8 cellular contexts compared by ENCODE assay signal in genomic region chr7:152759655-152760383, GRCh38. TPM values are rescaled to one million over a fixed set of nuclear protein-coding genes. Genes with fewer than 3 reads are reported as not detected.
A peak's percentile ranks its signal among the peaks of the same experiment; 100 is the strongest.
DNase-seq lines count a peak whose midpoint lies in the region; ATAC-seq and TF ChIP-seq lines count a peak whose summit lies in the region.

Gene ACTR3B, plus strand, starts transcription at chr7:152759752. Its CDS starts 131 bp downstream, at chr7:152759883.

- H4K20me1 ChIP-seq in DOHH2 (ENCODE audit: control insufficient read depth, insufficient read depth, low read depth, low read length): peaks cover 6% of the 10 kb centered on the region; the same call in 1 of the 2 replicates

- H3K4me1 ChIP-seq in DOHH2 (ENCODE audit: control insufficient read depth, low read length) (peaks cover 22% of the 10 kb centered on the region), SJCRH30 (no peaks in the 10 kb centered on the region), gastroesophageal sphincter (peaks cover 0 to 17% (median 0%) of the 10 kb centered on the region in 3 donors)

- H3K27ac Mint-ChIP-seq in activated naive CD4-positive, alpha-beta T cell treated with anti-CD3 and anti-CD28 coated beads for 36 hours: peak within 1 kb of the TSS; percentile 90

- 0 out of 2 replicates have a peak within 1 kb of the TSS, but pooled peaks have one; percentile 5 for H3K27ac ChIP-seq in DOHH2 (ENCODE audit: low read depth, low read length)
- peak within 1 kb of the TSS; percentile 71 for H3K27ac ChIP-seq in SJCRH30
- peak within 1 kb of the TSS; percentile 91 to 97 (median 94) for H3K27ac ChIP-seq in gastroesophageal sphincter
- peak within 1 kb of the TSS; percentile 80 for H3K27ac ChIP-seq in substantia nigra (ENCODE audit: low read depth, low read length, poor library complexity, severe bottlenecking)

- WGBS in gastroesophageal sphincter (ENCODE audit: low coverage in 1 of 2), 2 donors: 0% methylated on average over 7 of the region's 92 CpGs; no CpG with 5 or more reads in 1 of the 2 donors

- DNase-seq in HuH-7 (ENCODE audit: low spot score) (peak; percentile 92), SJCRH30 (peak; percentile 89 to 93), nucleus accumbens (lab: John Stamatoyannopoulos, UW) (peak in 54 of 56 donors; percentile 32 to 90 (median 82)), substantia nigra (lab: John Stamatoyannopoulos, UW) (peak in 48 of 49 donors; percentile 13 to 91 (median 80))
- peak; percentile 91 for DNase-seq in activated naive CD4-positive, alpha-beta T cell treated with anti-CD3 and anti-CD28 coated beads for 36 hours

- H3K9me3 ChIP-seq in DOHH2 (ENCODE audit: control insufficient read depth, insufficient read depth, low read length) (no peaks in the 10 kb centered on the region), SJCRH30 (replicated peaks) (no peaks in the 10 kb centered on the region), gastroesophageal sphincter (no peaks in the 10 kb centered on the region)

- TF ChIP-seq EP300 in gastroesophageal sphincter (IDR thresholded peaks at IDR 0.05): no peak

- CTCF ChIA-PET in activated naive CD4-positive, alpha-beta T cell treated with anti-CD3 and anti-CD28 coated beads for 36 hours (lab: Charles Lee): no interaction called here

- no peaks in the 10 kb centered on the region for H3K36me3 Mint-ChIP-seq in activated naive CD4-positive, alpha-beta T cell treated with anti-CD3 and anti-CD28 coated beads for 36 hours (ENCODE audit: low read depth)

- no peaks in the 10 kb centered on the region for H3K9me3 Mint-ChIP-seq in activated naive CD4-positive, alpha-beta T cell treated with anti-CD3 and anti-CD28 coated beads for 36 hours

- H3F3A ChIP-seq in DOHH2 (ENCODE audit: control insufficient read depth, insufficient read depth): no peaks in the 10 kb centered on the region

- ATAC-seq in GM21447 (IDR thresholded peaks at IDR 0.05; ENCODE audit: unreplicated experiment): peak; percentile 76
- ATAC-seq in gastroesophageal sphincter: peak; percentile 95

- H3K36me3 ChIP-seq in DOHH2 (ENCODE audit: control insufficient read depth, low read length) (peaks cover 6% of the 10 kb centered on the region), SJCRH30 (no peaks in the 10 kb centered on the region), gastroesophageal sphincter (no peaks in the 10 kb centered on the region)

- intact Hi-C loops in activated naive CD4-positive, alpha-beta T cell treated with anti-CD3 and anti-CD28 coated beads for 36 hours (cut with micrococcal nuclease): loop anchor here (1.0 to 10.0 kb wide), 4 partner anchors 84 to 735 kb away; partner anchors contain the start of genes GALNT11 and XRCC2

- H3K4me3 ChIP-seq in DOHH2 (ENCODE audit: low read length) (peak within 1 kb of the TSS; percentile 75), SJCRH30 (peak within 1 kb of the TSS; percentile 99), gastroesophageal sphincter (peak within 1 kb of the TSS; percentile 75 to 94)

- peak within 1 kb of the TSS; percentile 89 for H3K4me3 Mint-ChIP-seq in activated naive CD4-positive, alpha-beta T cell treated with anti-CD3 and anti-CD28 coated beads for 36 hours

- peaks cover 20% of the 10 kb centered on the region for H3K4me1 Mint-ChIP-seq in activated naive CD4-positive, alpha-beta T cell treated with anti-CD3 and anti-CD28 coated beads for 36 hours (ENCODE audit: low read depth)

- H3K79me2 ChIP-seq in DOHH2 (ENCODE audit: control insufficient read depth, low read length): peaks cover 38% of the 10 kb centered on the region

- no peaks in the 10 kb centered on the region; the same call in 1 of the 2 replicates for H3K27me3 ChIP-seq in DOHH2 (ENCODE audit: control insufficient read depth, low read length)
- H3K27me3 ChIP-seq in SJCRH30: no peaks in the 10 kb centered on the region
- H3K27me3 ChIP-seq in gastroesophageal sphincter: no peaks in the 10 kb centered on the region

- peak within 1 kb of the TSS; percentile 77 for H3K4me2 ChIP-seq in DOHH2 (ENCODE audit: low read length)

- no peak for TF ChIP-seq CTCF in DOHH2 (IDR thresholded peaks at IDR 0.05; ENCODE audit: low read depth, low read length, poor library complexity, severe bottlenecking)
- TF ChIP-seq CTCF in gastroesophageal sphincter (IDR thresholded peaks at IDR 0.05): no peak

- TF ChIP-seq POLR2A in gastroesophageal sphincter (IDR thresholded peaks at IDR 0.05): peak; percentile 80 to 96

- no peaks in the 10 kb centered on the region for H3K9me2 ChIP-seq in DOHH2 (replicated peaks; ENCODE audit: control insufficient read depth, low read length)

- H3K27me3 Mint-ChIP-seq in activated naive CD4-positive, alpha-beta T cell treated with anti-CD3 and anti-CD28 coated beads for 36 hours (ENCODE audit: low read depth): no peaks in the 10 kb centered on the region

RNA-seq across cellular contexts. Expression of gene ACTR3B, which starts in this region (rescaled TPM):
- total RNA-seq in SJCRH30 (2014; rRNA removed; shearing (Covaris generic)): 10.5 and 13.9 TPM in 2 replicates
- 1 to 10 TPM; 5.8 to 5.9 TPM for total RNA-seq in activated naive CD4-positive, alpha-beta T cell treated with anti-CD3 and anti-CD28 coated beads for 36 hours
- total RNA-seq in gastroesophageal sphincter: 10 to 100 TPM in 1 of 4 donors, 1 to 10 TPM in 3; 3.6 to 66.3 (median 7.4) TPM

Comparison
In these comparisons a context has a peak if more than half of its experiments do, and no peak if none do; other contexts are left out.
1. Peak in every context shown above with its lines: DNase-seq, ATAC-seq, H3K4me3 ChIP-seq and H3K27ac ChIP-seq.
2. H3K27ac ChIP-seq: peak in every context shown above with its lines; median percentile 94 in gastroesophageal sphincter; 80 in substantia nigra; 71 in SJCRH30; 5 in DOHH2.